In genomic region chr1:225207791-225208190, GRCh38 we compare ENCODE assay signal across 7 cellular contexts.
"Had no signal": no experiment of that assay in that cellular context is flagged by ENCODE, and none has a peak within 500 bp of the region (broad histone marks: within the 10 kb centered on the region; RNA-seq: fewer than 3 reads in every experiment).

No MANE protein-coding gene starts in this region.

- H3K4me2 ChIP-seq: KMS-11 had no signal

- ATAC-seq: K562 had no signal

- FAIRE-seq: HTR-8/SVneo, K562 had no signal

- H3K9ac ChIP-seq: KMS-11 had no signal

- H3K4me3 ChIP-seq: K562 had no signal

- DNase-seq: IMR-90, KBM-7, KG1 had no signal

- H3K27ac ChIP-seq: HL-60, KMS-11 had no signal
